ENCODE assay signal across 1 cellular context in the genomic region with DNA sequence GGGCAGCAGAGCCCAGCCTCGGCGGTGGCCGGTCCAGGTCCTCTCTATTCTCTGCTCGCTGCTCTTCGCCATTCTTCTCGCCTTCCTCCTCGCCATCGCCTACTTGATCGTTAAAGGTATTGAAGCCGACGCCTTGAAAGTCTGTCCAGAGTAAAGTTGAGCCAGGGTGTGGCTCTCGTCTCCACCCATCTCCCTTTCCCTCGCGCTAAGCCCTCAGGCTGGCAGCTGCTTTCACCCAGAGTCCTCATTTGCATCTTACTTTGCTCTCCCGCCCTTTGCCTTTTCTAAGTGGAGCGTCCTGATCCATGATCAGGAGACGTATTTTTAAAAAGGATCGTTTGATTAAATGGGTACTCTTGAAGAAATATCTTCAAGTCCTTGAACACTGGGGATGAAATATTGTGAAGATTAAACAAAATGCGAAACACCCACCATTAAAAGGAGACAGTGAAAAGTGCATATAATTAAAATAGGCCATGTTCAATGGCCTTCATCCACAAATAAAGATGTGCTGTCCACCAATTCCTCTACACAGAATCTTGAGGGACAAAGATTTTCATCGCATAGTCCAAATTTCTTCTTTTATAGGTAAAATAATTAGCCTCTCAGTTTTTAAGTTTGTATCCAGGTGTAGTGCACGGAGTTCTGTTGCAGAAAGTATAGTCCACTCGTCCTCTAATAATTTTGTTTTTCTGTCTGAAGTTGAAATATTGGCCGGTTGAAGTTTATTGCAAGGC.
TF ChIP-seq lines count a peak whose summit lies in the region.

No MANE protein-coding gene starts in this region.

TF ChIP-seq in K562, 482 proteins besides CTCF, POLR2A, EP300 and RAD21 (continued from another document):
- TF ChIP-seq, protein P1, sequence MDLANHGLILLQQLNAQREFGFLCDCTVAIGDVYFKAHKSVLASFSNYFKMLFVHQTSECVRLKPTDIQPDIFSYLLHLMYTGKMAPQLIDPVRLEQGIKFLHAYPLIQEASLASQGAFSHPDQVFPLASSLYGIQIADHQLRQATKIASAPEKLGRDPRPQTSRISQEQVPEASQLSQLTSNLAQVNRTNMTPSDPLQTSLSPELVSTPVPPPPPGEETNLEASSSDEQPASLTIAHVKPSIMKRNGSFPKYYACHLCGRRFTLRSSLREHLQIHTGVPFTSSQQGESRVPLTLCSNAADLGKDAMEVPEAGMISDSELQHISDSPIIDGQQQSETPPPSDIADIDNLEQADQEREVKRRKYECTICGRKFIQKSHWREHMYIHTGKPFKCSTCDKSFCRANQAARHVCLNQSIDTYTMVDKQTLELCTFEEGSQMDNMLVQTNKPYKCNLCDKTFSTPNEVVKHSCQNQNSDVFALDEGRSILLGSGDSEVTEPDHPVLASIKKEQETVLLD (IDR thresholded peaks at IDR 0.05), result peak; percentile 50; the same call in 1 of the 2 replicates
- TF ChIP-seq SMARCE1 (IDR thresholded peaks at IDR 0.05) (peak; percentile 69; the same call in 1 of the 2 replicates), MYNN (IDR thresholded peaks at IDR 0.05) (0 out of 2 replicates have a peak, but pooled peaks have one; percentile 29), MYNN (CRISPR knock-in tag; IDR thresholded peaks at IDR 0.05) (no peak), ETV5 (CRISPR knock-in tag; IDR thresholded peaks at IDR 0.05; ENCODE audit: low read depth) (0 out of 2 replicates have a peak, but pooled peaks have one; percentile 7), SMARCA4 (IDR thresholded peaks at IDR 0.05) (peak; percentile 76), HCFC1 (IDR thresholded peaks at IDR 0.05; ENCODE audit: low read depth, low read length) (no peak), MCM3 (IDR thresholded peaks at IDR 0.05) (no peak), RBFOX2 (IDR thresholded peaks at IDR 0.05; ENCODE audit: low read depth, low read length) (no peak), ZNF12 (CRISPR knock-in tag; IDR thresholded peaks at IDR 0.05) (0 out of 2 replicates have a peak, but pooled peaks have one; percentile 43), ZNF696 (CRISPR knock-in tag; conservative IDR thresholded peaks at IDR 0.05) (no peak), POLR2AphosphoS5 (IDR thresholded peaks at IDR 0.05; ENCODE audit: control insufficient read depth, insufficient read depth, low read depth, low read length) (no peak; the same call in 1 of the 2 replicates), ARNT (IDR thresholded peaks at IDR 0.05) (0 out of 4 replicates have a peak, but pooled peaks of 1 of the 2 experiments have one; percentile 17), ZNF431 (CRISPR knock-in tag; IDR thresholded peaks at IDR 0.05) (no peak), SMARCC2 (IDR thresholded peaks at IDR 0.05; ENCODE audit: low read depth) (no peak), ATF7 (IDR thresholded peaks at IDR 0.05) (no peak), NBN (IDR thresholded peaks at IDR 0.05; ENCODE audit: low read depth) (peak; percentile 75; the same call in 1 of the 2 replicates), GABPA (tag; conservative IDR thresholded peaks at IDR 0.05; ENCODE audit: low read depth) (no peak), HDAC1 (IDR thresholded peaks at IDR 0.05) (0 out of 4 replicates have a peak, but pooled peaks of 1 of the 2 experiments have one; percentile 29), RBM17 (IDR thresholded peaks at IDR 0.05; ENCODE audit: borderline replicate concordance, low read depth, low read length) (no peak), ZNF436 (CRISPR knock-in tag; IDR thresholded peaks at IDR 0.05) (no peak), FIP1L1 (IDR thresholded peaks at IDR 0.05; ENCODE audit: low read depth, low read length, poor library complexity, severe bottlenecking) (no peak), RUNX1 (IDR thresholded peaks at IDR 0.05; ENCODE audit: low read depth) (no peak), MTA2 (IDR thresholded peaks at IDR 0.05; ENCODE audit: low read depth) (peak; percentile 19; the same call in 1 of the 2 replicates), ILF3 (IDR thresholded peaks at IDR 0.05; ENCODE audit: borderline replicate concordance) (no peak)
- TF ChIP-seq, protein P2, sequence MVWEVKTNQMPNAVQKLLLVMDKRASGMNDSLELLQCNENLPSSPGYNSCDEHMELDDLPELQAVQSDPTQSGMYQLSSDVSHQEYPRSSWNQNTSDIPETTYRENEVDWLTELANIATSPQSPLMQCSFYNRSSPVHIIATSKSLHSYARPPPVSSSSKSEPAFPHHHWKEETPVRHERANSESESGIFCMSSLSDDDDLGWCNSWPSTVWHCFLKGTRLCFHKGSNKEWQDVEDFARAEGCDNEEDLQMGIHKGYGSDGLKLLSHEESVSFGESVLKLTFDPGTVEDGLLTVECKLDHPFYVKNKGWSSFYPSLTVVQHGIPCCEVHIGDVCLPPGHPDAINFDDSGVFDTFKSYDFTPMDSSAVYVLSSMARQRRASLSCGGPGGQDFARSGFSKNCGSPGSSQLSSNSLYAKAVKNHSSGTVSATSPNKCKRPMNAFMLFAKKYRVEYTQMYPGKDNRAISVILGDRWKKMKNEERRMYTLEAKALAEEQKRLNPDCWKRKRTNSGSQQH (CRISPR knock-in tag; IDR thresholded peaks at IDR 0.05), result 0 out of 2 replicates have a peak, but pooled peaks have one; percentile 1
- TF ChIP-seq, protein P3, sequence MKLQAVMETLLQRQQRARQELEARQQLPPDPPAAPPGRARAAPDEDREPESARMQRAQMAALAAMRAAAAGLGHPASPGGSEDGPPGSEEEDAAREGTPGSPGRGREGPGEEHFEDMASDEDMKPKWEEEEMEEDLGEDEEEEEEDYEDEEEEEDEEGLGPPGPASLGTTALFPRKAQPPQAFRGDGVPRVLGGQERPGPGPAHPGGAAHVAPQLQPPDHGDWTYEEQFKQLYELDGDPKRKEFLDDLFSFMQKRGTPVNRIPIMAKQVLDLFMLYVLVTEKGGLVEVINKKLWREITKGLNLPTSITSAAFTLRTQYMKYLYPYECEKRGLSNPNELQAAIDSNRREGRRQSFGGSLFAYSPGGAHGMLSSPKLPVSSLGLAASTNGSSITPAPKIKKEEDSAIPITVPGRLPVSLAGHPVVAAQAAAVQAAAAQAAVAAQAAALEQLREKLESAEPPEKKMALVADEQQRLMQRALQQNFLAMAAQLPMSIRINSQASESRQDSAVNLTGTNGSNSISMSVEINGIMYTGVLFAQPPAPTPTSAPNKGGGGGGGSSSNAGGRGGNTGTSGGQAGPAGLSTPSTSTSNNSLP (IDR thresholded peaks at IDR 0.05; ENCODE audit: borderline replicate concordance, low read depth, low read length), result 0 out of 2 replicates have a peak, but pooled peaks have one; percentile 1
- TF ChIP-seq, protein P4, sequence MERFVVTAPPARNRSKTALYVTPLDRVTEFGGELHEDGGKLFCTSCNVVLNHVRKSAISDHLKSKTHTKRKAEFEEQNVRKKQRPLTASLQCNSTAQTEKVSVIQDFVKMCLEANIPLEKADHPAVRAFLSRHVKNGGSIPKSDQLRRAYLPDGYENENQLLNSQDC (CRISPR knock-in tag; IDR thresholded peaks at IDR 0.05), result peak; percentile 73; the same call in 1 of the 2 replicates
- TF ChIP-seq, protein P5, sequence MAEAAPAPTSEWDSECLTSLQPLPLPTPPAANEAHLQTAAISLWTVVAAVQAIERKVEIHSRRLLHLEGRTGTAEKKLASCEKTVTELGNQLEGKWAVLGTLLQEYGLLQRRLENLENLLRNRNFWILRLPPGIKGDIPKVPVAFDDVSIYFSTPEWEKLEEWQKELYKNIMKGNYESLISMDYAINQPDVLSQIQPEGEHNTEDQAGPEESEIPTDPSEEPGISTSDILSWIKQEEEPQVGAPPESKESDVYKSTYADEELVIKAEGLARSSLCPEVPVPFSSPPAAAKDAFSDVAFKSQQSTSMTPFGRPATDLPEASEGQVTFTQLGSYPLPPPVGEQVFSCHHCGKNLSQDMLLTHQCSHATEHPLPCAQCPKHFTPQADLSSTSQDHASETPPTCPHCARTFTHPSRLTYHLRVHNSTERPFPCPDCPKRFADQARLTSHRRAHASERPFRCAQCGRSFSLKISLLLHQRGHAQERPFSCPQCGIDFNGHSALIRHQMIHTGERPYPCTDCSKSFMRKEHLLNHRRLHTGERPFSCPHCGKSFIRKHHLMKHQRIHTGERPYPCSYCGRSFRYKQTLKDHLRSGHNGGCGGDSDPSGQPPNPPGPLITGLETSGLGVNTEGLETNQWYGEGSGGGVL (CRISPR knock-in tag; IDR thresholded peaks at IDR 0.05), result no peak
- TF ChIP-seq, protein P6, sequence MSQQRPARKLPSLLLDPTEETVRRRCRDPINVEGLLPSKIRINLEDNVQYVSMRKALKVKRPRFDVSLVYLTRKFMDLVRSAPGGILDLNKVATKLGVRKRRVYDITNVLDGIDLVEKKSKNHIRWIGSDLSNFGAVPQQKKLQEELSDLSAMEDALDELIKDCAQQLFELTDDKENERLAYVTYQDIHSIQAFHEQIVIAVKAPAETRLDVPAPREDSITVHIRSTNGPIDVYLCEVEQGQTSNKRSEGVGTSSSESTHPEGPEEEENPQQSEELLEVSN (IDR thresholded peaks at IDR 0.05; ENCODE audit: borderline replicate concordance in 1 of 2, extremely low read depth in 1 of 2, insufficient read depth in 1 of 2, insufficient read length in 1 of 2, low read depth in 1 of 2, low read length in 1 of 2, poor library complexity in 1 of 2, severe bottlenecking in 1 of 2), result peak in 1 of 2 experiments; percentile 73
- TF ChIP-seq, protein P7, sequence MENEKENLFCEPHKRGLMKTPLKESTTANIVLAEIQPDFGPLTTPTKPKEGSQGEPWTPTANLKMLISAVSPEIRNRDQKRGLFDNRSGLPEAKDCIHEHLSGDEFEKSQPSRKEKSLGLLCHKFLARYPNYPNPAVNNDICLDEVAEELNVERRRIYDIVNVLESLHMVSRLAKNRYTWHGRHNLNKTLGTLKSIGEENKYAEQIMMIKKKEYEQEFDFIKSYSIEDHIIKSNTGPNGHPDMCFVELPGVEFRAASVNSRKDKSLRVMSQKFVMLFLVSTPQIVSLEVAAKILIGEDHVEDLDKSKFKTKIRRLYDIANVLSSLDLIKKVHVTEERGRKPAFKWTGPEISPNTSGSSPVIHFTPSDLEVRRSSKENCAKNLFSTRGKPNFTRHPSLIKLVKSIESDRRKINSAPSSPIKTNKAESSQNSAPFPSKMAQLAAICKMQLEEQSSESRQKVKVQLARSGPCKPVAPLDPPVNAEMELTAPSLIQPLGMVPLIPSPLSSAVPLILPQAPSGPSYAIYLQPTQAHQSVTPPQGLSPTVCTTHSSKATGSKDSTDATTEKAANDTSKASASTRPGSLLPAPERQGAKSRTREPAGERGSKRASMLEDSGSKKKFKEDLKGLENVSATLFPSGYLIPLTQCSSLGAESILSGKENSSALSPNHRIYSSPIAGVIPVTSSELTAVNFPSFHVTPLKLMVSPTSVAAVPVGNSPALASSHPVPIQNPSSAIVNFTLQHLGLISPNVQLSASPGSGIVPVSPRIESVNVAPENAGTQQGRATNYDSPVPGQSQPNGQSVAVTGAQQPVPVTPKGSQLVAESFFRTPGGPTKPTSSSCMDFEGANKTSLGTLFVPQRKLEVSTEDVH (IDR thresholded peaks at IDR 0.05; ENCODE audit: low read depth, partially characterized antibody), result peak; percentile 13
- TF ChIP-seq, protein P8, sequence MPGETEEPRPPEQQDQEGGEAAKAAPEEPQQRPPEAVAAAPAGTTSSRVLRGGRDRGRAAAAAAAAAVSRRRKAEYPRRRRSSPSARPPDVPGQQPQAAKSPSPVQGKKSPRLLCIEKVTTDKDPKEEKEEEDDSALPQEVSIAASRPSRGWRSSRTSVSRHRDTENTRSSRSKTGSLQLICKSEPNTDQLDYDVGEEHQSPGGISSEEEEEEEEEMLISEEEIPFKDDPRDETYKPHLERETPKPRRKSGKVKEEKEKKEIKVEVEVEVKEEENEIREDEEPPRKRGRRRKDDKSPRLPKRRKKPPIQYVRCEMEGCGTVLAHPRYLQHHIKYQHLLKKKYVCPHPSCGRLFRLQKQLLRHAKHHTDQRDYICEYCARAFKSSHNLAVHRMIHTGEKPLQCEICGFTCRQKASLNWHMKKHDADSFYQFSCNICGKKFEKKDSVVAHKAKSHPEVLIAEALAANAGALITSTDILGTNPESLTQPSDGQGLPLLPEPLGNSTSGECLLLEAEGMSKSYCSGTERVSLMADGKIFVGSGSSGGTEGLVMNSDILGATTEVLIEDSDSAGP (CRISPR knock-in tag; IDR thresholded peaks at IDR 0.05), result no peak
- TF ChIP-seq, protein P9, sequence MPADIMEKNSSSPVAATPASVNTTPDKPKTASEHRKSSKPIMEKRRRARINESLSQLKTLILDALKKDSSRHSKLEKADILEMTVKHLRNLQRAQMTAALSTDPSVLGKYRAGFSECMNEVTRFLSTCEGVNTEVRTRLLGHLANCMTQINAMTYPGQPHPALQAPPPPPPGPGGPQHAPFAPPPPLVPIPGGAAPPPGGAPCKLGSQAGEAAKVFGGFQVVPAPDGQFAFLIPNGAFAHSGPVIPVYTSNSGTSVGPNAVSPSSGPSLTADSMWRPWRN (IDR thresholded peaks at IDR 0.05; ENCODE audit: low read depth), result no peak
- TF ChIP-seq, protein P10, sequence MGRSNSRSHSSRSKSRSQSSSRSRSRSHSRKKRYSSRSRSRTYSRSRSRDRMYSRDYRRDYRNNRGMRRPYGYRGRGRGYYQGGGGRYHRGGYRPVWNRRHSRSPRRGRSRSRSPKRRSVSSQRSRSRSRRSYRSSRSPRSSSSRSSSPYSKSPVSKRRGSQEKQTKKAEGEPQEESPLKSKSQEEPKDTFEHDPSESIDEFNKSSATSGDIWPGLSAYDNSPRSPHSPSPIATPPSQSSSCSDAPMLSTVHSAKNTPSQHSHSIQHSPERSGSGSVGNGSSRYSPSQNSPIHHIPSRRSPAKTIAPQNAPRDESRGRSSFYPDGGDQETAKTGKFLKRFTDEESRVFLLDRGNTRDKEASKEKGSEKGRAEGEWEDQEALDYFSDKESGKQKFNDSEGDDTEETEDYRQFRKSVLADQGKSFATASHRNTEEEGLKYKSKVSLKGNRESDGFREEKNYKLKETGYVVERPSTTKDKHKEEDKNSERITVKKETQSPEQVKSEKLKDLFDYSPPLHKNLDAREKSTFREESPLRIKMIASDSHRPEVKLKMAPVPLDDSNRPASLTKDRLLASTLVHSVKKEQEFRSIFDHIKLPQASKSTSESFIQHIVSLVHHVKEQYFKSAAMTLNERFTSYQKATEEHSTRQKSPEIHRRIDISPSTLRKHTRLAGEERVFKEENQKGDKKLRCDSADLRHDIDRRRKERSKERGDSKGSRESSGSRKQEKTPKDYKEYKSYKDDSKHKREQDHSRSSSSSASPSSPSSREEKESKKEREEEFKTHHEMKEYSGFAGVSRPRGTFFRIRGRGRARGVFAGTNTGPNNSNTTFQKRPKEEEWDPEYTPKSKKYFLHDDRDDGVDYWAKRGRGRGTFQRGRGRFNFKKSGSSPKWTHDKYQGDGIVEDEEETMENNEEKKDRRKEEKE (IDR thresholded peaks at IDR 0.05; ENCODE audit: borderline replicate concordance in 1 of 2, control insufficient read depth in 1 of 2, low read depth in 2 of 2, low read length in 1 of 2), result peak in 1 of 2 experiments; percentile 81; a peak in 1 of 4 replicates
- TF ChIP-seq, protein P11, sequence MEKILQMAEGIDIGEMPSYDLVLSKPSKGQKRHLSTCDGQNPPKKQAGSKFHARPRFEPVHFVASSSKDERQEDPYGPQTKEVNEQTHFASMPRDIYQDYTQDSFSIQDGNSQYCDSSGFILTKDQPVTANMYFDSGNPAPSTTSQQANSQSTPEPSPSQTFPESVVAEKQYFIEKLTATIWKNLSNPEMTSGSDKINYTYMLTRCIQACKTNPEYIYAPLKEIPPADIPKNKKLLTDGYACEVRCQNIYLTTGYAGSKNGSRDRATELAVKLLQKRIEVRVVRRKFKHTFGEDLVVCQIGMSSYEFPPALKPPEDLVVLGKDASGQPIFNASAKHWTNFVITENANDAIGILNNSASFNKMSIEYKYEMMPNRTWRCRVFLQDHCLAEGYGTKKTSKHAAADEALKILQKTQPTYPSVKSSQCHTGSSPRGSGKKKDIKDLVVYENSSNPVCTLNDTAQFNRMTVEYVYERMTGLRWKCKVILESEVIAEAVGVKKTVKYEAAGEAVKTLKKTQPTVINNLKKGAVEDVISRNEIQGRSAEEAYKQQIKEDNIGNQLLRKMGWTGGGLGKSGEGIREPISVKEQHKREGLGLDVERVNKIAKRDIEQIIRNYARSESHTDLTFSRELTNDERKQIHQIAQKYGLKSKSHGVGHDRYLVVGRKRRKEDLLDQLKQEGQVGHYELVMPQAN (IDR thresholded peaks at IDR 0.05; ENCODE audit: borderline replicate concordance), result peak; percentile 73; the same call in 1 of the 2 replicates
